8 cellular contexts compared by ENCODE assay signal in genomic region chr15:40565333-40566238, GRCh38. TPM values are rescaled to one million over a fixed set of nuclear protein-coding genes. Genes with fewer than 3 reads are reported as not detected.
A peak's percentile ranks its signal among the peaks of the same experiment; 100 is the strongest.
DNase-seq lines count a peak whose midpoint lies in the region; ATAC-seq and TF ChIP-seq lines count a peak whose summit lies in the region.

No MANE protein-coding gene starts in this region.

- no peak overlapping the region for H2BK20ac ChIP-seq in IMR-90 (ENCODE audit: low read depth, low read length)

- H3K4ac ChIP-seq in IMR-90 (ENCODE audit: low read depth, low read length): no peak overlapping the region

- H3K27ac ChIP-seq in IMR-90 (ENCODE audit: insufficient read depth, low read length) (no peak overlapping the region), caudate nucleus (ENCODE audit: low read depth, low read length) (peak overlapping the region; percentile 60), muscle layer of duodenum (ENCODE audit: low read length) (peak overlapping the region; percentile 93)

- peak overlapping the region; percentile 65; the same call in 1 of the 2 replicates for H4K5ac ChIP-seq in IMR-90 (ENCODE audit: low read depth, low read length)

- CTCF ChIA-PET in IMR-90 (lab: Yijun Ruan, JAX): interaction anchor here (0.6 to 1.7 kb wide), 4 partner anchors 24 to 329 kb away, joined by 3 to 6 read pairs (median 3); no protein-coding TSS in a partner anchor

- H3K4me2 ChIP-seq in IMR-90 (ENCODE audit: low read depth, low read length): peak overlapping the region; percentile 83

- no peak overlapping the region for H3K56ac ChIP-seq in IMR-90 (ENCODE audit: extremely low read depth, insufficient read depth, low read length)

- TF ChIP-seq RAD21 in IMR-90 (IDR thresholded peaks at IDR 0.05; ENCODE audit: low read length): no peak

- peak overlapping the region in 1 of 2 experiments; percentile 94; a peak in 2 of 4 replicates for H4K8ac ChIP-seq in IMR-90 (ENCODE audit: low read depth in 2 of 2, low read length in 2 of 2)

- H2BK120ac ChIP-seq in IMR-90 (ENCODE audit: low read depth, low read length): no peak overlapping the region

- peak overlapping the region; percentile 7 for H2AK9ac ChIP-seq in IMR-90 (replicated peaks; ENCODE audit: low read depth, low read length, poor library complexity)

- DNase-seq in AG09309 (ENCODE audit: low read depth) (no peak), IMR-90 (no peak), caudate nucleus (lab: John Stamatoyannopoulos, UW) (no peak), GM03348 (ENCODE audit: low spot score) (no peak), NCI-H510A treated with DMSO at 0.1 percent for 48 hours (lab: John Stamatoyannopoulos, UW) (no peak)
- DNase-seq in stimulated activated CD4-positive, alpha-beta T cell treated with anti-CD3 and anti-CD28 coated beads, Interleukin-2, amount 100 ng/mL, for 24 hours: no peak

- H3K14ac ChIP-seq in IMR-90 (replicated peaks; ENCODE audit: low read depth, low read length): no peak overlapping the region

- no peak for ATAC-seq in IMR-90 (ENCODE audit: low read depth)
- ATAC-seq in HG03159 (IDR thresholded peaks at IDR 0.05; ENCODE audit: unreplicated experiment): no peak

- in situ Hi-C loops in IMR-90 (cut with MboI; ENCODE audit: low sequenced_read_pairs): no loop called here

- POLR2A ChIA-PET in IMR-90 (lab: Charles Lee; ENCODE audit: unreplicated experiment): no interaction called here

- WGBS in IMR-90 (ENCODE audit: extremely low coverage in 2 of 2, insufficient read length in 1 of 2), 2 experiments: 60% methylated on average over 7 of the region's 20 CpGs; no CpG with 5 or more reads in 1 of the 2 experiments

- BruUV-seq in IMR-90 (replicated peaks; lab: Mats Ljungman, UMichigan): no TSS peak

- H3K9me1 ChIP-seq in IMR-90 (ENCODE audit: insufficient read depth, low read length): no peaks in the 10 kb centered on the region

- H2BK5ac ChIP-seq in IMR-90 (ENCODE audit: low read depth, low read length, poor library complexity, severe bottlenecking): no peak overlapping the region

- no peaks in the 10 kb centered on the region for H3K9me3 ChIP-seq in IMR-90 (ENCODE audit: control insufficient read depth, insufficient read depth, low read length)
- no peaks in the 10 kb centered on the region for H3K9me3 ChIP-seq in muscle layer of duodenum (ENCODE audit: control insufficient read depth in 1 of 2, low read length in 2 of 2)

- TF ChIP-seq CTCF in AG09309 (IDR thresholded peaks at IDR 0.05; ENCODE audit: control insufficient read depth, insufficient read depth, low read depth, low read length, missing control alignments): no peak
- no peak for TF ChIP-seq CTCF in IMR-90 (conservative IDR thresholded peaks at IDR 0.05; ENCODE audit: low read depth, low read length)

- 0 out of 2 replicates have a peak overlapping the region, but pooled peaks have one; percentile 20 for H3K9ac ChIP-seq in IMR-90 (ENCODE audit: low read depth, low read length)

- no peak overlapping the region for H2BK15ac ChIP-seq in IMR-90 (ENCODE audit: low read depth, low read length)

- no peak overlapping the region for H4K91ac ChIP-seq in IMR-90 (ENCODE audit: insufficient read depth, low read depth, low read length)

- no peak overlapping the region for H3K23ac ChIP-seq in IMR-90 (ENCODE audit: low read depth, low read length)

- H3K4me1 ChIP-seq in IMR-90 (ENCODE audit: control insufficient read depth, insufficient read depth, low read length) (no peaks in the 10 kb centered on the region; the same call in 1 of the 2 replicates), muscle layer of duodenum (ENCODE audit: control insufficient read depth in 1 of 2, insufficient read depth in 2 of 2, low read length in 2 of 2) (peaks cover 10 to 24% of the 10 kb centered on the region in 2 donors)

- H3K4me3 ChIP-seq in AG09309 (ENCODE audit: control insufficient read depth, low read depth, low read length) (peak overlapping the region; percentile 85), IMR-90 (ENCODE audit: insufficient read depth, low read depth, low read length) (peak overlapping the region; percentile 34; the same call in 1 of the 2 replicates), muscle layer of duodenum (ENCODE audit: low read depth in 1 of 2, low read length in 2 of 2) (peak overlapping the region; percentile 73 to 80)

- peak overlapping the region; percentile 97 for H2AFZ ChIP-seq in IMR-90 (replicated peaks; ENCODE audit: low read length, poor library complexity)

- TF ChIP-seq POLR2A in IMR-90 (IDR thresholded peaks at IDR 0.05; ENCODE audit: low read depth, low read length): no peak

- H3K36me3 ChIP-seq in IMR-90 (ENCODE audit: control insufficient read depth, insufficient read depth, low read length) (peaks cover 2% of the 10 kb centered on the region; the same call in 1 of the 2 replicates), muscle layer of duodenum (ENCODE audit: control insufficient read depth in 1 of 2, insufficient read depth in 2 of 2, low read length in 2 of 2) (peaks cover 0 to 7% of the 10 kb centered on the region in 2 donors)

- no peak overlapping the region for H2AK5ac ChIP-seq in IMR-90 (ENCODE audit: low read depth, low read length)

- H3K27me3 ChIP-seq in IMR-90 (ENCODE audit: control insufficient read depth, insufficient read depth, low read length) (no peaks in the 10 kb centered on the region), muscle layer of duodenum (ENCODE audit: low read depth, low read length) (no peaks in the 10 kb centered on the region)

- dilution Hi-C loops in IMR-90 (cut with HindIII; ENCODE audit: low sequenced_read_pairs, unreplicated experiment): no loop called here

- intact Hi-C loops in IMR-90 (cut with micrococcal nuclease): no loop called here

- H4K20me1 ChIP-seq in IMR-90 (ENCODE audit: insufficient read depth, low read length): no peaks in the 10 kb centered on the region

- peaks cover 18 to 38% of the 10 kb centered on the region in 2 experiments for H3K79me1 ChIP-seq in IMR-90 (ENCODE audit: low read depth in 1 of 2, low read length in 2 of 2)

- no peak overlapping the region for H3K18ac ChIP-seq in IMR-90 (ENCODE audit: low read depth, low read length)

TF ChIP-seq in IMR-90, 13 proteins besides CTCF, POLR2A, EP300 and RAD21:
- no peak for TF ChIP-seq MAFK (IDR thresholded peaks at IDR 0.05; ENCODE audit: low read depth, low read length)
- no peak for TF ChIP-seq RFX5 (IDR thresholded peaks at IDR 0.05; ENCODE audit: low read depth, low read length)

RNA-seq across cellular contexts. Expression of gene CCDC32, which starts 0.7 kb away (rescaled TPM):
- total RNA-seq in IMR-90 (2012; rRNA removed): 13.3 and 15.1 TPM in 2 replicates
- 10.8 and 14.8 TPM in 2 replicates for polyA plus RNA-seq in IMR-90 (2012; rRNA removed)
- 2.9 and 5.8 TPM in 2 replicates for polyA plus RNA-seq in IMR-90 (2012; cell fraction: cytosol; rRNA removed)
- 5.2 and 5.3 TPM in 2 replicates for polyA plus RNA-seq in IMR-90 (2012; cell fraction: nucleus; rRNA removed; ENCODE audit: low replicate concordance)

RNA-seq across cellular contexts. Expression of gene RPUSD2, which starts 3.5 kb away (rescaled TPM):
- 11.9 and 13.4 TPM in 2 replicates for total RNA-seq in IMR-90 (2012; rRNA removed)
- polyA plus RNA-seq in IMR-90 (2012; rRNA removed): 7.2 and 7.4 TPM in 2 replicates
- polyA plus RNA-seq in IMR-90 (2012; cell fraction: cytosol; rRNA removed): 8.1 and 8.6 TPM in 2 replicates
- 3.1 and 4.9 TPM in 2 replicates for polyA plus RNA-seq in IMR-90 (2012; cell fraction: nucleus; rRNA removed; ENCODE audit: low replicate concordance)

RNA-seq across cellular contexts. Expression of gene KNL1, which starts 28.5 kb away (rescaled TPM):
- total RNA-seq in IMR-90 (2012; rRNA removed): 25.1 and 32.5 TPM in 2 replicates
- polyA plus RNA-seq in IMR-90 (2012; rRNA removed): 2.2 and 3.1 TPM in 2 replicates
- polyA plus RNA-seq in IMR-90 (2012; cell fraction: cytosol; rRNA removed): 0.26 and 0.31 TPM in 2 replicates
- polyA plus RNA-seq in IMR-90 (2012; cell fraction: nucleus; rRNA removed; ENCODE audit: low replicate concordance): 0.39 and 3.3 TPM in 2 replicates

Comparison
In these comparisons a context has a peak if more than half of its experiments do, and no peak if none do; other contexts are left out.
1. H3K4me3 ChIP-seq: peak in every context shown above with its lines; median percentile 85 in AG09309; 76 in muscle layer of duodenum; 34 in IMR-90.